ENCODE assay signal across 17 cellular contexts in the genomic region with DNA sequence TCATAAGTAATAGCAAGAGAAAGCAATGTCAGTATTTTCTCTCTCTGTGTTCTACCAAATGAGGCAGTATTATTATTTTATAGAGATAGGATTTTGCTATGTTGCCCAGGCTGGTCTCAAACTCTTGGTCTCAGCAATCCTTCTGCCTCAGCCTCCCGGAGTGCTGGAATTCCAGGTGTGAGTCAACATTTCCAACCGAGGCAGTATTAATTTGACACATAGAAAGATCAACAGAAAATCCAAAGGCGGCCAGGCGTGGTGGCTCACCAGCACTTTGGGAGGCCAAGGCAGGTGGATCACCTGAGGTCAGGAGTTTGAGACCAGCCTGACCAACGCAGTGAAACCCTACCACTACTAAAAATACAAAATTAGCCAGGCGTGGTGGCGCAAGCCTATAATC.
A peak's percentile ranks its signal among the peaks of the same experiment; 100 is the strongest.
DNase-seq lines count a peak whose midpoint lies in the region; ATAC-seq and TF ChIP-seq lines count a peak whose summit lies in the region.
"Had no signal": no experiment of that assay in that cellular context is flagged by ENCODE, and none has a peak within 500 bp of the region (broad histone marks: within the 10 kb centered on the region; RNA-seq: fewer than 3 reads in every experiment).

No MANE protein-coding gene starts in this region.

- H3K9ac ChIP-seq in HCT116 (ENCODE audit: low read length), result no peak overlapping the region
- no peak overlapping the region for H3K9ac ChIP-seq in smooth muscle cell (ENCODE audit: low read depth)

- RAD21 ChIA-PET in HCT116 (lab: Charles Lee; ENCODE audit: low non-redundant PET in 1 of 2, low total read pairs in 2 of 2, uncharacterized antibody in 2 of 2, unreplicated experiment in 2 of 2), result no interaction called here

- no peaks in the 10 kb centered on the region for H3K27me3 ChIP-seq in HCT116 (ENCODE audit: insufficient read depth, low read length)
- H3K27me3 ChIP-seq in PC-9 (ENCODE audit: insufficient read depth, low read depth), result no peaks in the 10 kb centered on the region
- H3K27me3 ChIP-seq in smooth muscle cell (ENCODE audit: low read depth), result no peaks in the 10 kb centered on the region
- H3K27me3 ChIP-seq in thyroid gland, result no peaks in the 10 kb centered on the region

- H3F3A ChIP-seq in PC-9 (ENCODE audit: insufficient read depth, low read depth) (peaks cover 61% of the 10 kb centered on the region), smooth muscle cell (ENCODE audit: low read depth) (no peaks in the 10 kb centered on the region)

- POLR2A ChIA-PET in HCT116 (lab: Charles Lee) (interaction anchor here (0.6 kb wide), 1 partner anchor 65 kb away, joined by 3 read pairs; no protein-coding TSS in a partner anchor), PC-9 (lab: Charles Lee; ENCODE audit: unreplicated experiment) (interaction anchor here (0.7 kb wide), 1 partner anchor 52 kb away, joined by 8 read pairs; no protein-coding TSS in a partner anchor)

- CTCF ChIA-PET in HCT116 (lab: Charles Lee), result no interaction called here
- CTCF ChIA-PET in PC-9 (lab: Charles Lee), result no interaction called here

- H3K79me2 ChIP-seq in HCT116 (ENCODE audit: insufficient read depth, low read length) (peaks cover 93% of the 10 kb centered on the region), PC-9 (ENCODE audit: low read depth) (peaks cover 97% of the 10 kb centered on the region), smooth muscle cell (ENCODE audit: low read depth) (peaks cover 93% of the 10 kb centered on the region)

- H4K20me1 ChIP-seq in HCT116 (ENCODE audit: insufficient read depth) (no peaks in the 10 kb centered on the region; the same call in 1 of the 2 replicates), PC-9 (ENCODE audit: insufficient read depth) (peaks cover 81% of the 10 kb centered on the region), smooth muscle cell (ENCODE audit: low read depth) (peaks cover 99% of the 10 kb centered on the region)

- H3K9me3 ChIP-seq in HCT116 (ENCODE audit: control insufficient read depth in 1 of 2, insufficient read depth in 1 of 2, low read depth in 1 of 2, low read length in 2 of 2), result no peaks in the 10 kb centered on the region
- no peaks in the 10 kb centered on the region; the same call in 1 of the 2 replicates for H3K9me3 ChIP-seq in PC-9 (ENCODE audit: insufficient read depth, low read depth)
- H3K9me3 ChIP-seq in smooth muscle cell (replicated peaks; ENCODE audit: low read depth), result no peaks in the 10 kb centered on the region
- H3K9me3 ChIP-seq in thyroid gland, result no peaks in the 10 kb centered on the region

- H3K4me2 ChIP-seq in HCT116 (ENCODE audit: low read length) (peak overlapping the region; percentile 22), PC-9 (no peak overlapping the region), smooth muscle cell (no peak overlapping the region)

- TF ChIP-seq CTCF in HCT116 (IDR thresholded peaks at IDR 0.05 in 2 of 3, conservative IDR thresholded peaks at IDR 0.05 in 1 of 3; ENCODE audit: borderline replicate concordance in 1 of 3, insufficient read depth in 1 of 3, low read depth in 2 of 3, low read length in 2 of 3), result no peak
- TF ChIP-seq CTCF in PC-9 (conservative IDR thresholded peaks at IDR 0.05), result no peak
- TF ChIP-seq CTCF in smooth muscle cell (IDR thresholded peaks at IDR 0.05; ENCODE audit: borderline replicate concordance, insufficient read depth, poor library complexity, severe bottlenecking), result no peak
- no peak for TF ChIP-seq CTCF in thyroid gland (IDR thresholded peaks at IDR 0.05)

- H3K36me3 ChIP-seq in HCT116 (ENCODE audit: control insufficient read depth in 1 of 2, insufficient read depth in 2 of 2, low read length in 2 of 2), result no peaks in the 10 kb centered on the region
- H3K36me3 ChIP-seq in PC-9 (ENCODE audit: low read depth), result no peaks in the 10 kb centered on the region
- H3K36me3 ChIP-seq in smooth muscle cell (ENCODE audit: low read depth), result no peaks in the 10 kb centered on the region
- no peaks in the 10 kb centered on the region for H3K36me3 ChIP-seq in thyroid gland

- no peaks in the 10 kb centered on the region for H3K9me2 ChIP-seq in HCT116 (ENCODE audit: insufficient read depth)
- no peaks in the 10 kb centered on the region for H3K9me2 ChIP-seq in PC-9 (ENCODE audit: insufficient read depth)

- H2AFZ ChIP-seq in HCT116 (ENCODE audit: low read depth, low read length, poor library complexity, severe bottlenecking), result no peak overlapping the region
- H2AFZ ChIP-seq in PC-9, result no peak overlapping the region
- H2AFZ ChIP-seq in smooth muscle cell (ENCODE audit: low read depth), result no peak overlapping the region

- H3K4me1 ChIP-seq in HCT116 (ENCODE audit: control insufficient read depth in 1 of 2, insufficient read depth in 2 of 2, low read length in 2 of 2) (peaks cover 0 to 13% of the 10 kb centered on the region in 2 experiments; a peak in 2 of 4 replicates), PC-9 (replicated peaks; ENCODE audit: insufficient read depth) (peaks cover 6% of the 10 kb centered on the region), smooth muscle cell (ENCODE audit: low read depth) (no peaks in the 10 kb centered on the region), thyroid gland (peaks cover 0 to 6% of the 10 kb centered on the region in 2 donors)

- TF ChIP-seq POLR2A in HCT116 (IDR thresholded peaks at IDR 0.05; ENCODE audit: borderline replicate concordance, extremely low read depth, insufficient read depth, insufficient read length), result no peak
- TF ChIP-seq POLR2A in thyroid gland (IDR thresholded peaks at IDR 0.05), result no peak

- no TSS peak for BruUV-seq in HCT116 (replicated peaks; lab: Mats Ljungman, UMichigan)
- BruUV-seq in PC-9 (replicated peaks; lab: Mats Ljungman, UMichigan), result no TSS peak

- 93% methylated on average over 7 of the region's 7 CpGs for WGBS in smooth muscle cell (ENCODE audit: low lambda C conversion rate)
- WGBS in thyroid gland, 2 donors, result 93% methylated on average over 7 of the region's 7 CpGs

- no peak for ATAC-seq in HCT116
- ATAC-seq in GM21381 (IDR thresholded peaks at IDR 0.05; ENCODE audit: unreplicated experiment), result no peak

- H3K4me3 ChIP-seq in HCT116 (replicated peaks in 1 of 2; ENCODE audit: low read depth in 1 of 2, low read length in 2 of 2) (no peak overlapping the region), PC-9 (no peak overlapping the region), smooth muscle cell (no peak overlapping the region), thyroid gland (replicated peaks in 1 of 3) (no peak overlapping the region)
- H3K4me3 ChIP-seq: SK-N-MC had no signal

- no peak for DNase-seq in HCT116 (ENCODE audit: low read depth, low spot score)
- DNase-seq in PC-9, result no peak
- peak; percentile 7 for DNase-seq in glomerular visceral epithelial cell (ENCODE audit: extremely low spot score)
- DNase-seq in smooth muscle cell (lab: John Stamatoyannopoulos, UW; ENCODE audit: unreplicated experiment), result no peak
- DNase-seq in thyroid gland, result no peak
- no peak for DNase-seq in activated T-cell treated with anti-CD3 and anti-CD28 coated beads, Interleukin-2, amount 50 U/mL, for 1 hour
- DNase-seq: AML-193, H7, NCI-H1694, NCI-H2081, NCI-H2171, NCI-H524 treated with DMSO at 0.1 percent for 48 hours, NCI-H82, SHP77, SW 1271 had no signal

- TF ChIP-seq RAD21 in HCT116 (IDR thresholded peaks at IDR 0.05; ENCODE audit: low read depth), result no peak

- H3K27ac ChIP-seq in HCT116 (ENCODE audit: low read depth, low read length) (no peak overlapping the region), PC-9 (peak overlapping the region; percentile 52; the same call in 1 of the 2 replicates), smooth muscle cell (ENCODE audit: low read depth) (peak overlapping the region; percentile 51), thyroid gland (no peak overlapping the region)
- H3K27ac ChIP-seq: SK-N-MC had no signal

- intact Hi-C loops in HCT116 (cut with micrococcal nuclease) (no loop called here), PC-9 (cut with micrococcal nuclease; ENCODE audit: unreplicated experiment) (loop anchor here (5.0 kb wide), 1 partner anchor 50 kb away; no protein-coding TSS in a partner anchor), thyroid gland (cut with DNase I) (no loop called here)

TF ChIP-seq in HCT116, 20 proteins besides CTCF, POLR2A, EP300 and RAD21:
- TF ChIP-seq ZFX (IDR thresholded peaks at IDR 0.05), result no peak
- TF ChIP-seq FOSL1 (IDR thresholded peaks at IDR 0.05; ENCODE audit: low read depth), result peak; percentile 45
TF ChIP-seq in HCT116: peak in this region for 1.

Comparison
In these comparisons a context has a peak if more than half of its experiments do, and no peak if none do; other contexts are left out.
1. H3K27ac ChIP-seq: peak in PC-9 (single experiment) and smooth muscle cell (single experiment); none in HCT116 (single experiment) and thyroid gland (0 of 3).